In the genomic region with DNA sequence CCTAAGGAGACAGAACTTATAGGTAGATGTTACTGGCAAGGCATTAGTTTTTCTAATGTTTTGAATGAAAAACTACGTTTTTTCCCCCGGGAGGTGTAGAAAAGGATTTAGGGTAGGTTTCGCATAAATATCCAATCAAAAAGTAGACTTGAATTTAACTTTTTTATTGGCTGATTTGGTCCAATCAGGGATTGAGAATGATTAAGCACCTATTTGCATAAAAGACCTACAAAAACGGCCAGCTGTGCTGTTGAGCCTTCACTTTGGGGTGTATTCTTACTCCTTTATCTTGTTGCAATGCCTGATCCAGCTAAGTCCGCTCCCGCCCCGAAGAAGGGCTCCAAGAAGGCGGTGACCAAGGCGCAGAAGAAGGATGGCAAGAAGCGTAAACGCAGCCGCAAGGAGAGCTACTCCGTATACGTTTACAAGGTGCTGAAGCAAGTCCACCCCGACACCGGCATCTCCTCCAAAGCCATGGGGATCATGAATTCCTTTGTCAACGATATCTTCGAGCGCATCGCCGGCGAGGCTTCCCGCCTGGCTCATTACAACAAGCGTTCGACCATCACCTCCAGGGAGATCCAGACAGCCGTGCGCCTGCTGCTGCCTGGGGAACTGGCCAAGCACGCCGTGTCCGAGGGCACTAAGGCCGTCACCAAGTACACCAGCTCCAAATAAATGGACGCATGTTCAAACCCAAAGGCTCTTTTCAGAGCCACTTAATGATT, we compare ENCODE assay signal across 1 cellular context.
TF ChIP-seq lines count a peak whose summit lies in the region.

No MANE protein-coding gene starts in this region.

TF ChIP-seq in K562, 482 proteins besides CTCF, POLR2A, EP300 and RAD21 (continued from another document and continues in another):
- no peak for TF ChIP-seq MGA (IDR thresholded peaks at IDR 0.05)
- TF ChIP-seq CBX8 (IDR thresholded peaks at IDR 0.05; ENCODE audit: borderline replicate concordance, extremely low read depth, low read depth, low read length, poor library complexity, severe bottlenecking), result no peak
- TF ChIP-seq ZNF395 (CRISPR knock-in tag; IDR thresholded peaks at IDR 0.05), result no peak
- TF ChIP-seq CHD1 (IDR thresholded peaks at IDR 0.05; ENCODE audit: low read length), result peak; percentile 70
- TF ChIP-seq PHTF2 (CRISPR knock-in tag; IDR thresholded peaks at IDR 0.05), result no peak
- TF ChIP-seq RNF2 (IDR thresholded peaks at IDR 0.05), result 0 out of 2 replicates have a peak, but pooled peaks have one; percentile 23
- no peak for TF ChIP-seq CBFA2T2 (conservative IDR thresholded peaks at IDR 0.05)
- TF ChIP-seq TSC22D4 (tag; IDR thresholded peaks at IDR 0.05), result no peak
- TF ChIP-seq ZBED1 (IDR thresholded peaks at IDR 0.05), result peak; percentile 47; the same call in 1 of the 2 replicates
- TF ChIP-seq, protein P1, sequence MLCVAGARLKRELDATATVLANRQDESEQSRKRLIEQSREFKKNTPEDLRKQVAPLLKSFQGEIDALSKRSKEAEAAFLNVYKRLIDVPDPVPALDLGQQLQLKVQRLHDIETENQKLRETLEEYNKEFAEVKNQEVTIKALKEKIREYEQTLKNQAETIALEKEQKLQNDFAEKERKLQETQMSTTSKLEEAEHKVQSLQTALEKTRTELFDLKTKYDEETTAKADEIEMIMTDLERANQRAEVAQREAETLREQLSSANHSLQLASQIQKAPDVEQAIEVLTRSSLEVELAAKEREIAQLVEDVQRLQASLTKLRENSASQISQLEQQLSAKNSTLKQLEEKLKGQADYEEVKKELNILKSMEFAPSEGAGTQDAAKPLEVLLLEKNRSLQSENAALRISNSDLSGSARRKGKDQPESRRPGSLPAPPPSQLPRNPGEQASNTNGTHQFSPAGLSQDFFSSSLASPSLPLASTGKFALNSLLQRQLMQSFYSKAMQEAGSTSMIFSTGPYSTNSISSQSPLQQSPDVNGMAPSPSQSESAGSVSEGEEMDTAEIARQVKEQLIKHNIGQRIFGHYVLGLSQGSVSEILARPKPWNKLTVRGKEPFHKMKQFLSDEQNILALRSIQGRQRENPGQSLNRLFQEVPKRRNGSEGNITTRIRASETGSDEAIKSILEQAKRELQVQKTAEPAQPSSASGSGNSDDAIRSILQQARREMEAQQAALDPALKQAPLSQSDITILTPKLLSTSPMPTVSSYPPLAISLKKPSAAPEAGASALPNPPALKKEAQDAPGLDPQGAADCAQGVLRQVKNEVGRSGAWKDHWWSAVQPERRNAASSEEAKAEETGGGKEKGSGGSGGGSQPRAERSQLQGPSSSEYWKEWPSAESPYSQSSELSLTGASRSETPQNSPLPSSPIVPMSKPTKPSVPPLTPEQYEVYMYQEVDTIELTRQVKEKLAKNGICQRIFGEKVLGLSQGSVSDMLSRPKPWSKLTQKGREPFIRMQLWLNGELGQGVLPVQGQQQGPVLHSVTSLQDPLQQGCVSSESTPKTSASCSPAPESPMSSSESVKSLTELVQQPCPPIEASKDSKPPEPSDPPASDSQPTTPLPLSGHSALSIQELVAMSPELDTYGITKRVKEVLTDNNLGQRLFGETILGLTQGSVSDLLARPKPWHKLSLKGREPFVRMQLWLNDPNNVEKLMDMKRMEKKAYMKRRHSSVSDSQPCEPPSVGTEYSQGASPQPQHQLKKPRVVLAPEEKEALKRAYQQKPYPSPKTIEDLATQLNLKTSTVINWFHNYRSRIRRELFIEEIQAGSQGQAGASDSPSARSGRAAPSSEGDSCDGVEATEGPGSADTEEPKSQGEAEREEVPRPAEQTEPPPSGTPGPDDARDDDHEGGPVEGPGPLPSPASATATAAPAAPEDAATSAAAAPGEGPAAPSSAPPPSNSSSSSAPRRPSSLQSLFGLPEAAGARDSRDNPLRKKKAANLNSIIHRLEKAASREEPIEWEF (CRISPR knock-in tag; IDR thresholded peaks at IDR 0.05), result no peak
- TF ChIP-seq ZNF174 (CRISPR knock-in tag; IDR thresholded peaks at IDR 0.05), result no peak
- TF ChIP-seq, protein P2, sequence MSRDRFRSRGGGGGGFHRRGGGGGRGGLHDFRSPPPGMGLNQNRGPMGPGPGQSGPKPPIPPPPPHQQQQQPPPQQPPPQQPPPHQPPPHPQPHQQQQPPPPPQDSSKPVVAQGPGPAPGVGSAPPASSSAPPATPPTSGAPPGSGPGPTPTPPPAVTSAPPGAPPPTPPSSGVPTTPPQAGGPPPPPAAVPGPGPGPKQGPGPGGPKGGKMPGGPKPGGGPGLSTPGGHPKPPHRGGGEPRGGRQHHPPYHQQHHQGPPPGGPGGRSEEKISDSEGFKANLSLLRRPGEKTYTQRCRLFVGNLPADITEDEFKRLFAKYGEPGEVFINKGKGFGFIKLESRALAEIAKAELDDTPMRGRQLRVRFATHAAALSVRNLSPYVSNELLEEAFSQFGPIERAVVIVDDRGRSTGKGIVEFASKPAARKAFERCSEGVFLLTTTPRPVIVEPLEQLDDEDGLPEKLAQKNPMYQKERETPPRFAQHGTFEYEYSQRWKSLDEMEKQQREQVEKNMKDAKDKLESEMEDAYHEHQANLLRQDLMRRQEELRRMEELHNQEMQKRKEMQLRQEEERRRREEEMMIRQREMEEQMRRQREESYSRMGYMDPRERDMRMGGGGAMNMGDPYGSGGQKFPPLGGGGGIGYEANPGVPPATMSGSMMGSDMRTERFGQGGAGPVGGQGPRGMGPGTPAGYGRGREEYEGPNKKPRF (IDR thresholded peaks at IDR 0.05; ENCODE audit: low read depth, low read length), result no peak
- peak; percentile 61 for TF ChIP-seq NFE2 (IDR thresholded peaks at IDR 0.05; ENCODE audit: low read depth)
- TF ChIP-seq NR2C1 (IDR thresholded peaks at IDR 0.05), result no peak
- no peak for TF ChIP-seq NR2C1 (tag; IDR thresholded peaks at IDR 0.05)
- TF ChIP-seq ZNF444 (CRISPR knock-in tag; IDR thresholded peaks at IDR 0.05), result no peak
- TF ChIP-seq ZBTB5 (IDR thresholded peaks at IDR 0.05), result peak; percentile 72; the same call in 1 of the 2 replicates
- no peak for TF ChIP-seq ZNF586 (CRISPR knock-in tag; conservative IDR thresholded peaks at IDR 0.05)
- no peak for TF ChIP-seq SRSF9 (IDR thresholded peaks at IDR 0.05; ENCODE audit: borderline replicate concordance, low read depth, low read length)
- TF ChIP-seq, protein P3, sequence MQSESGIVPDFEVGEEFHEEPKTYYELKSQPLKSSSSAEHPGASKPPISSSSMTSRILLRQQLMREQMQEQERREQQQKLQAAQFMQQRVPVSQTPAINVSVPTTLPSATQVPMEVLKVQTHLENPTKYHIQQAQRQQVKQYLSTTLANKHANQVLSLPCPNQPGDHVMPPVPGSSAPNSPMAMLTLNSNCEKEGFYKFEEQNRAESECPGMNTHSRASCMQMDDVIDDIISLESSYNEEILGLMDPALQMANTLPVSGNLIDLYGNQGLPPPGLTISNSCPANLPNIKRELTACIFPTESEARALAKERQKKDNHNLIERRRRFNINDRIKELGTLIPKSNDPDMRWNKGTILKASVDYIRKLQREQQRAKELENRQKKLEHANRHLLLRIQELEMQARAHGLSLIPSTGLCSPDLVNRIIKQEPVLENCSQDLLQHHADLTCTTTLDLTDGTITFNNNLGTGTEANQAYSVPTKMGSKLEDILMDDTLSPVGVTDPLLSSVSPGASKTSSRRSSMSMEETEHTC (IDR thresholded peaks at IDR 0.05), result no peak
- TF ChIP-seq, protein P4, sequence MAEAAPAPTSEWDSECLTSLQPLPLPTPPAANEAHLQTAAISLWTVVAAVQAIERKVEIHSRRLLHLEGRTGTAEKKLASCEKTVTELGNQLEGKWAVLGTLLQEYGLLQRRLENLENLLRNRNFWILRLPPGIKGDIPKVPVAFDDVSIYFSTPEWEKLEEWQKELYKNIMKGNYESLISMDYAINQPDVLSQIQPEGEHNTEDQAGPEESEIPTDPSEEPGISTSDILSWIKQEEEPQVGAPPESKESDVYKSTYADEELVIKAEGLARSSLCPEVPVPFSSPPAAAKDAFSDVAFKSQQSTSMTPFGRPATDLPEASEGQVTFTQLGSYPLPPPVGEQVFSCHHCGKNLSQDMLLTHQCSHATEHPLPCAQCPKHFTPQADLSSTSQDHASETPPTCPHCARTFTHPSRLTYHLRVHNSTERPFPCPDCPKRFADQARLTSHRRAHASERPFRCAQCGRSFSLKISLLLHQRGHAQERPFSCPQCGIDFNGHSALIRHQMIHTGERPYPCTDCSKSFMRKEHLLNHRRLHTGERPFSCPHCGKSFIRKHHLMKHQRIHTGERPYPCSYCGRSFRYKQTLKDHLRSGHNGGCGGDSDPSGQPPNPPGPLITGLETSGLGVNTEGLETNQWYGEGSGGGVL (CRISPR knock-in tag; IDR thresholded peaks at IDR 0.05), result no peak
- TF ChIP-seq CCNT2 (IDR thresholded peaks at IDR 0.05; ENCODE audit: borderline replicate concordance, extremely low read depth, insufficient read length, low read depth, low read length), result peak; percentile 22
